Comparison of ENCODE assay signal across 15 cellular contexts in genomic region chrX:52983526-52983925, GRCh38. TPM values are rescaled to one million over a fixed set of nuclear protein-coding genes. Genes with fewer than 3 reads are reported as not detected.
DNase-seq lines count a peak whose midpoint lies in the region; ATAC-seq and TF ChIP-seq lines count a peak whose summit lies in the region.
"Had no signal": no experiment of that assay in that cellular context is flagged by ENCODE, and none has a peak within 500 bp of the region (broad histone marks: within the 10 kb centered on the region; RNA-seq: fewer than 3 reads in every experiment).

No MANE protein-coding gene starts in this region.

- no peak for TF ChIP-seq CTCF in WI38 (IDR thresholded peaks at IDR 0.05; ENCODE audit: low read depth, low read length)
- no peak for TF ChIP-seq CTCF in fibroblast of villous mesenchyme (IDR thresholded peaks at IDR 0.05; ENCODE audit: insufficient read depth, low read depth, low read length)
- no peak for TF ChIP-seq CTCF in ovary (IDR thresholded peaks at IDR 0.05)

- H3K36me3 ChIP-seq in ACC112 (ENCODE audit: insufficient read depth, low read length): no peaks in the 10 kb centered on the region
- H3K36me3 ChIP-seq in ovary: no peaks in the 10 kb centered on the region

- ATAC-seq in GM19023 (IDR thresholded peaks at IDR 0.05; ENCODE audit: unreplicated experiment): no peak
- ATAC-seq: activated CD8-positive, alpha-beta T cell treated with anti-CD3 and anti-CD28 coated beads for 36 hours; activated naive CD4-positive, alpha-beta T cell treated with anti-CD3 and anti-CD28 coated beads, Interleukin-2, amount 50 U/mL, for 72 hours had no signal

- H3K4me1 ChIP-seq in ACC112 (ENCODE audit: control insufficient read depth, insufficient read depth, low read length, unreplicated experiment) (peaks cover 29% of the 10 kb centered on the region), ovary (ENCODE audit: insufficient read depth) (peaks cover 6% of the 10 kb centered on the region)

- H2AFZ ChIP-seq in ACC112 (ENCODE audit: low read length, unreplicated experiment): peak overlapping the region; percentile 87
- H2AFZ ChIP-seq: PC-9 had no signal

- 31 to 45% (median 33%) methylated on average over 5 of the region's 5 CpGs for WGBS in ovary, 3 donors

- H3K27me3 ChIP-seq in ACC112 (ENCODE audit: insufficient read depth, low read length): no peaks in the 10 kb centered on the region
- no peaks in the 10 kb centered on the region for H3K27me3 ChIP-seq in ovary

- intact Hi-C loops in ovary (cut with DNase I): no loop called here

- peak overlapping the region; percentile 71 for H3K27ac ChIP-seq in ACC112 (ENCODE audit: low read depth, low read length)
- H3K27ac ChIP-seq in ovary: peak overlapping the region in 1 of 2 donors; percentile 23
- H3K27ac ChIP-seq: PC-9 had no signal

- TF ChIP-seq POLR2A in ovary (IDR thresholded peaks at IDR 0.05): no peak

- TF ChIP-seq EP300 in ovary (IDR thresholded peaks at IDR 0.05): no peak

- peak overlapping the region; percentile 76 for H3K4me3 ChIP-seq in ACC112 (ENCODE audit: low read depth, low read length)
- H3K4me3 ChIP-seq in WI38 (ENCODE audit: low read depth, low read length): peak overlapping the region; percentile 3; the same call in 1 of the 2 replicates
- no peak overlapping the region for H3K4me3 ChIP-seq in fibroblast of villous mesenchyme (ENCODE audit: low read depth, low read length)
- peak overlapping the region; percentile 13 for H3K4me3 ChIP-seq in ovary
- H3K4me3 ChIP-seq: lung, PC-9 had no signal

- no peaks in the 10 kb centered on the region for H3K9me3 ChIP-seq in ovary

- peaks cover 24% of the 10 kb centered on the region for H3K79me2 ChIP-seq in ACC112 (ENCODE audit: control insufficient read depth, insufficient read depth, low read length, unreplicated experiment)

- DNase-seq in fibroblast of villous mesenchyme (ENCODE audit: low read depth): peak; percentile 12
- peak in 1 of 5 donors; percentile 45 for DNase-seq in ovary
- DNase-seq in activated CD4-positive, alpha-beta T cell treated with anti-CD3 and anti-CD28 coated beads for 48 hours: no peak
- no peak for DNase-seq in DMS79 treated with DMSO at 0.1 percent for 48 hours (lab: John Stamatoyannopoulos, UW)
- no peak for DNase-seq in OCI-M2 (lab: John Stamatoyannopoulos, UW; ENCODE audit: unreplicated experiment)
- DNase-seq: ACHN; activated CD8-positive, alpha-beta T cell treated with anti-CD3 and anti-CD28 coated beads for 36 hours; hippocampal formation; NCI-H2171; PC-9 had no signal

RNA-seq across cellular contexts. Expression of gene FAM156A, which starts 25.2 kb away (rescaled TPM):
- total RNA-seq in fibroblast of villous mesenchyme (12.1 and 16.1 TPM in 2 replicates), ovary (10 to 100 TPM in 6 of 7 donors, 1 to 10 TPM in 1; 8.7 to 24.1 (median 17.9) TPM)
- 10 to 100 TPM; 13.2 to 16.6 TPM for polyA plus RNA-seq in ovary
